In genomic region chr13:97712770-97713169, GRCh38 we compare ENCODE assay signal across 26 cellular contexts.
"Had no signal": no experiment of that assay in that cellular context is flagged by ENCODE, and none has a peak within 500 bp of the region (broad histone marks: within the 10 kb centered on the region; RNA-seq: fewer than 3 reads in every experiment).

No MANE protein-coding gene starts in this region.

- H3K4me3 ChIP-seq: colonic mucosa, coronary artery, dorsolateral prefrontal cortex, esophagus muscularis mucosa, esophagus squamous epithelium, gastrocnemius medialis, gastroesophageal sphincter, heart left ventricle, heart right ventricle had no signal

- H3K9me3 Mint-ChIP-seq: effector memory CD8-positive, alpha-beta T cell had no signal

- H3K4me3 Mint-ChIP-seq: dendritic cell treated with granulocyte-macrophage colony-stimulating factor and Interleukin-4, amounts not matched to agents 40 ng/mL and 50 ng/mL, for 4 days; effector memory CD8-positive, alpha-beta T cell had no signal

- H3K27ac Mint-ChIP-seq: dendritic cell treated with granulocyte-macrophage colony-stimulating factor and Interleukin-4, amounts not matched to agents 40 ng/mL and 50 ng/mL, for 4 days; effector memory CD8-positive, alpha-beta T cell had no signal

- H3K4me1 ChIP-seq: colonic mucosa, esophagus muscularis mucosa, esophagus squamous epithelium, foreskin keratinocyte, gastrocnemius medialis, gastroesophageal sphincter, heart left ventricle, heart right ventricle had no signal

- FAIRE-seq: colon, endometrium, endothelial cell of umbilical vein had no signal

- H3K36me3 ChIP-seq: colonic mucosa, esophagus muscularis mucosa, esophagus squamous epithelium, gastrocnemius medialis, gastroesophageal sphincter, heart left ventricle, heart right ventricle had no signal

- H3K27me3 ChIP-seq: colonic mucosa, dorsolateral prefrontal cortex, esophagus muscularis mucosa, esophagus squamous epithelium, foreskin keratinocyte, gastrocnemius medialis, gastroesophageal sphincter, heart left ventricle, heart right ventricle had no signal

- DNase-seq: colonic mucosa; cortex of kidney; dermis blood vessel endothelial cell; dorsolateral prefrontal cortex; effector CD4-positive, alpha-beta T cell; effector CD8-positive, alpha-beta T cell; effector memory CD4-positive, alpha-beta T cell; effector memory CD8-positive, alpha-beta T cell; erythroblast; esophagus squamous epithelium; foreskin fibroblast; foreskin keratinocyte; foreskin melanocyte; gastrocnemius medialis; glutamatergic neuron; head of caudate nucleus; heart left ventricle; heart right ventricle had no signal

- H3K27ac ChIP-seq: colonic mucosa, coronary artery, dorsolateral prefrontal cortex, epithelial cell of prostate, esophagus muscularis mucosa, esophagus squamous epithelium, foreskin keratinocyte, gastrocnemius medialis, gastroesophageal sphincter, heart left ventricle, heart right ventricle had no signal

- H3K27me3 Mint-ChIP-seq: dendritic cell treated with granulocyte-macrophage colony-stimulating factor and Interleukin-4, amounts not matched to agents 40 ng/mL and 50 ng/mL, for 4 days had no signal

- H3K9me3 ChIP-seq: colonic mucosa, gastrocnemius medialis had no signal
